Comparison of ENCODE assay signal across 1 cellular context in genomic region chr17:64055183-64056142, GRCh38.
TF ChIP-seq lines count a peak whose summit lies in the region.

No MANE protein-coding gene starts in this region.

TF ChIP-seq in H1, 55 proteins besides CTCF, POLR2A, EP300 and RAD21:
- TF ChIP-seq SP2 (IDR thresholded peaks at IDR 0.05; ENCODE audit: low read length) (no peak), RBBP5 (IDR thresholded peaks at IDR 0.05; ENCODE audit: borderline replicate concordance, low read depth, low read length) (no peak), CHD2 (IDR thresholded peaks at IDR 0.05; ENCODE audit: low read length) (no peak), JUN (IDR thresholded peaks at IDR 0.05; ENCODE audit: low read depth, low read length) (no peak), NANOG (IDR thresholded peaks at IDR 0.05; ENCODE audit: insufficient read depth, low read depth, low read length, poor library complexity, severe bottlenecking) (no peak), RXRA (IDR thresholded peaks at IDR 0.05; ENCODE audit: insufficient read depth, low read depth, low read length) (no peak), JUND (IDR thresholded peaks at IDR 0.05; ENCODE audit: low read length) (no peak), RFX5 (IDR thresholded peaks at IDR 0.05; ENCODE audit: borderline replicate concordance, low read depth, low read length) (no peak), SAP30 (IDR thresholded peaks at IDR 0.05; ENCODE audit: insufficient read depth, insufficient replicate concordance, low read length) (no peak), MAFK (IDR thresholded peaks at IDR 0.05; ENCODE audit: low read depth, low read length) (no peak), USF2 (IDR thresholded peaks at IDR 0.05; ENCODE audit: low read length) (no peak), SP1 (IDR thresholded peaks at IDR 0.05; ENCODE audit: low read depth, low read length) (no peak), EGR1 (IDR thresholded peaks at IDR 0.05; ENCODE audit: borderline replicate concordance, low read depth, low read length) (no peak), ASH2L (IDR thresholded peaks at IDR 0.05; ENCODE audit: low read length) (no peak), BCL11A (IDR thresholded peaks at IDR 0.05; ENCODE audit: low read depth in 2 of 2, low read length in 2 of 2) (no peak), MAX (IDR thresholded peaks at IDR 0.05) (no peak)
